In the genomic region with DNA sequence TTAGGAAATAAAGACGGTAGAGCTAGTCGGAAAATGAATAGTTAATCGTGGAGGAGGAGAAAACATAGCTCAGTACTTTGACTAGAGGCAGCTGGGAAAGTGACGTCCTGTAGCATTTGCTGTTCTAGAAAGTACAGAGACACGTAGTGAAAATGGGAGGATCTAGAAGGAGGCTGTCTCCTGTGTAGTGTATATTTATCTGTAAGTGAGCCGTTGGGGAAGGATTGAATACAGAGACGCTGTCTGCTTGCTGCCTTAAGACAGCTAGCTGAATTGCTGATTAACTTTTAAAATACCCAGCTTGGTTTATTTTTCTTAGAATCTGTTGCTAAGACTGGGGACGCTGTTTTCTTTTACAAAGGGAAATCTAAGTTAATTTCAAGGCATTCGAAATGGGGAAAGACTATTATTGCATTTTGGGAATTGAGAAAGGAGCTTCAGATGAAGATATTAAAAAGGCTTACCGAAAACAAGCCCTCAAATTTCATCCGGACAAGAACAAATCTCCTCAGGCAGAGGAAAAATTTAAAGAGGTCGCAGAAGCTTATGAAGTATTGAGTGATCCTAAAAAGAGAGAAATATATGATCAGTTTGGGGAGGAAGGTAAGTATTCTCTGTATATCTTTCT, we compare ENCODE assay signal across 7 cellular contexts. TPM values are rescaled to one million over a fixed set of nuclear protein-coding genes. Genes with fewer than 3 reads are reported as not detected.
DNase-seq lines count a peak whose midpoint lies in the region; ATAC-seq and TF ChIP-seq lines count a peak whose summit lies in the region.

Gene DNAJB4, plus strand, starts transcription at position 221 of the 628 bp plus-strand sequence. Its CDS starts 172 bp downstream, at position 393.

- H3K27me3 ChIP-seq in dorsolateral prefrontal cortex = no peaks in the 10 kb centered on the region
- no peaks in the 10 kb centered on the region for H3K27me3 ChIP-seq in left lung

- TF ChIP-seq CTCF in dorsolateral prefrontal cortex (IDR thresholded peaks at IDR 0.05 in 54 of 56, conservative IDR thresholded peaks at IDR 0.05 in 2 of 56; ENCODE audit: low read depth in 1 of 56, partially characterized antibody in 56 of 56) (peak in 15 of 56 donors; percentile 4 to 31 (median 16)), left lung (IDR thresholded peaks at IDR 0.05) (no peak)

- H3K27ac ChIP-seq in dorsolateral prefrontal cortex = peak within 1 kb of the TSS; percentile 58 to 98 (median 94)
- peak within 1 kb of the TSS; percentile 85 to 97 for H3K27ac ChIP-seq in left lung

- DNase-seq in NCI-H2171 treated with DMSO at 0.1 percent for 48 hours (lab: John Stamatoyannopoulos, UW) (peak; percentile 92), dorsolateral prefrontal cortex (peak in 7 of 10 donors; percentile 47 to 87 (median 51)), left lung (peak in 1 of 2 donors; percentile 66)
- DNase-seq in stimulated activated CD4-positive, alpha-beta T cell treated with anti-CD3 and anti-CD28 coated beads, Interleukin-4, amount 100 ng/mL, for 1 hour = peak; percentile 23

- peaks cover 5 to 35% of the 10 kb centered on the region in 2 donors for H3K4me1 ChIP-seq in left lung

- H3K36me3 ChIP-seq in left lung = no peaks in the 10 kb centered on the region

- H3K4me3 ChIP-seq in dorsolateral prefrontal cortex = peak within 1 kb of the TSS; percentile 44 to 85 (median 72)
- H3K4me3 ChIP-seq in left lung = peak within 1 kb of the TSS; percentile 41 to 56

- ATAC-seq in GM18502 (IDR thresholded peaks at IDR 0.05; ENCODE audit: poor library complexity, unreplicated experiment) (peak; percentile 98), HG02870 (IDR thresholded peaks at IDR 0.05; ENCODE audit: unreplicated experiment) (peak; percentile 98), left lung (peak; percentile 99)
- peak; percentile 97 to 98 for ATAC-seq in activated CD4-positive, CD25-positive, alpha-beta regulatory T cell treated with anti-CD3 and anti-CD28 coated beads, Interleukin-2, amount 50 U/mL, for 24 hours

- H3K9me3 ChIP-seq in left lung = no peaks in the 10 kb centered on the region

- intact Hi-C loops in dorsolateral prefrontal cortex (cut with DNase I) (loop anchor here (1.0 to 10.0 kb wide), 4 partner anchors 26 to 110 kb away; partner anchors contain the start of gene FUBP1 (in 1 of the 2)), left lung (cut with DNase I) (no loop called here)

RNA-seq across cellular contexts. Expression of gene DNAJB4, which starts in this region (rescaled TPM):
- total RNA-seq in dorsolateral prefrontal cortex (100 to 1,000 TPM in 14 of 120 experiments, 10 to 100 TPM in 106; 41.3 to 218 (median 75.1) TPM), left lung (10 to 100 TPM; 29.8 to 45.6 TPM)

Comparison
In these comparisons a context has a peak if more than half of its experiments do, and no peak if none do; other contexts are left out.
1. intact Hi-C loops: an anchor here in dorsolateral prefrontal cortex (1.0 to 10.0 kb wide); none called in left lung.